Comparison of ENCODE assay signal across 8 cellular contexts in the genomic region with DNA sequence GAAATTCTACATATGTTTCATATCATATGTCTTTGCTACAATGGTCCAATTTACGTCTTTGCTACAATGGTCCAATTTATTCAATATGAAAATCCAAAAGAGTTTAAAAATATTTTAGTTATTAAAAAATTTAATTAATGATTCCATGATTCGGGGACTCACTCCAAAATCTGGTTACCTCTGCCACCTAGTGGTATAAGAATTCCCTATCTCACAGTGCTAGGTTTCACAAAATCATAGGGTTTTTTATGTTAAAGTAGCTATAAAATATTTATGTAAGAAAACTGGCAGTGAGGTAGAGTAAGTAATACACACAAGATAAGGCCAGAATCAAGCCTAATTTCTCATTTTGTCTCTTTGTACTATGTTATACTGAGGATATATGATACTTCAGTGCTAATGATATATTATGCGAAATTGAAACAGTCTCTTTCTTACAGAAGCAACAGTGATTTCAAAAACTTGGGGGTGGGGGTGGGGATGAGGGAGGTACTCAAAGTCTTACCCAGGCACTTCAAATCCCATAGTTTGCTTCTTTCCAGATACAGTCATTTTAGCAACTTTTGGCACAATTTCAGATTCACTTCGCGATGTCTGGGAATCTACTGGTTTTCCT. TPM values are rescaled to one million over a fixed set of nuclear protein-coding genes. Genes with fewer than 3 reads are reported as not detected.
DNase-seq lines count a peak whose midpoint lies in the region; ATAC-seq, FAIRE-seq and TF ChIP-seq lines count a peak whose summit lies in the region.

No MANE protein-coding gene starts in this region.

- no peaks in the 10 kb centered on the region for H3K9me3 Mint-ChIP-seq in type B pancreatic cell

- DNase-seq in heart left ventricle (no peak), Right ventricle myocardium inferior (ENCODE audit: missing footprints) (no peak), RCC 7860 (ENCODE audit: low spot score) (no peak), foreskin fibroblast (peak; percentile 9 to 50), type B pancreatic cell (ENCODE audit: extremely low spot score, unreplicated experiment) (no peak), mucosa of gallbladder (ENCODE audit: low spot score) (no peak)

- no peaks in the 10 kb centered on the region for H3K27me3 ChIP-seq in heart left ventricle

- WGBS in heart left ventricle, 4 donors: 83 to 92% (median 91%) methylated on average over 5 of the region's 5 CpGs

- peak; percentile 75 for FAIRE-seq in RCC 7860 (lab: Jason Lieb, UNC)

- H3K4me3 ChIP-seq in heart left ventricle (no peak overlapping the region), foreskin fibroblast (ENCODE audit: low read depth in 1 of 2, low read length in 2 of 2) (no peak overlapping the region)

- H3K4me3 Mint-ChIP-seq in type B pancreatic cell: no peak overlapping the region

- no peaks in the 10 kb centered on the region for H3K9me3 ChIP-seq in heart left ventricle

- no peak overlapping the region for H3K27ac ChIP-seq in heart left ventricle

- H3K36me3 ChIP-seq in heart left ventricle: peaks cover 0 to 33% (median 9%) of the 10 kb centered on the region in 9 donors

- ATAC-seq in heart left ventricle (no peak), Right ventricle myocardium inferior (no peak), HG03442 (IDR thresholded peaks at IDR 0.05; ENCODE audit: unreplicated experiment) (no peak), HG02852 (IDR thresholded peaks at IDR 0.05; ENCODE audit: unreplicated experiment) (no peak)

- no peaks in the 10 kb centered on the region for H3K27me3 Mint-ChIP-seq in type B pancreatic cell

- no peak overlapping the region for H3K27ac Mint-ChIP-seq in type B pancreatic cell

- intact Hi-C loops in heart left ventricle (cut with DNase I) (no loop called here), Right ventricle myocardium inferior (cut with DNase I) (no loop called here)

- no peaks in the 10 kb centered on the region for H3K36me3 Mint-ChIP-seq in type B pancreatic cell

- no peaks in the 10 kb centered on the region for H3K4me1 Mint-ChIP-seq in type B pancreatic cell (ENCODE audit: unreplicated experiment)

- TF ChIP-seq CTCF in heart left ventricle (IDR thresholded peaks at IDR 0.05) (peak in 11 of 12 donors; percentile 16 to 58 (median 49)), foreskin fibroblast (IDR thresholded peaks at IDR 0.05; ENCODE audit: low read depth, low read length) (peak; percentile 62), type B pancreatic cell (conservative IDR thresholded peaks at IDR 0.05) (peak; percentile 80)

- TF ChIP-seq POLR2A in heart left ventricle (IDR thresholded peaks at IDR 0.05): no peak

- no peaks in the 10 kb centered on the region for H3K4me1 ChIP-seq in heart left ventricle

RNA-seq across cellular contexts. Expression of gene HBS1L, which starts 52.3 kb away (rescaled TPM):
- total RNA-seq in heart left ventricle (100 to 1,000 TPM in 1 of 9 donors, 10 to 100 TPM in 8; 40.0 to 101 (median 83.5) TPM), Right ventricle myocardium inferior (95.1 TPM), type B pancreatic cell (ENCODE audit: low replicate concordance) (55.8 and 71.0 TPM in 2 replicates), mucosa of gallbladder (46.8 TPM)
- 10 to 100 TPM; 23.6 to 71.3 TPM for polyA plus RNA-seq in heart left ventricle

RNA-seq across cellular contexts. Expression of gene ALDH8A1, which starts 52.4 kb away (rescaled TPM):
- total RNA-seq in heart left ventricle (under 1 TPM in 7 of 9 donors, not detected in 2; 0.12 to 0.63 (median 0.23) TPM), Right ventricle myocardium inferior (not detected), type B pancreatic cell (ENCODE audit: low replicate concordance) (0.46 and 0.55 TPM in 2 replicates), mucosa of gallbladder (1.0 TPM)
- polyA plus RNA-seq in heart left ventricle: under 1 TPM; 0.08 to 0.53 TPM

Comparison
In these comparisons a context has a peak if more than half of its experiments do, and no peak if none do; other contexts are left out.
1. DNase-seq: peak in foreskin fibroblast (2 of 2); none in heart left ventricle (0 of 5), Right ventricle myocardium inferior (single experiment), RCC 7860 (single experiment), type B pancreatic cell (single experiment) and mucosa of gallbladder (single experiment).
2. Peak in every context shown above with its lines, with median percentiles within 50 percentile points of each other: CTCF ChIP-seq.